ENCODE assay signal across 11 cellular contexts in the genomic region with DNA sequence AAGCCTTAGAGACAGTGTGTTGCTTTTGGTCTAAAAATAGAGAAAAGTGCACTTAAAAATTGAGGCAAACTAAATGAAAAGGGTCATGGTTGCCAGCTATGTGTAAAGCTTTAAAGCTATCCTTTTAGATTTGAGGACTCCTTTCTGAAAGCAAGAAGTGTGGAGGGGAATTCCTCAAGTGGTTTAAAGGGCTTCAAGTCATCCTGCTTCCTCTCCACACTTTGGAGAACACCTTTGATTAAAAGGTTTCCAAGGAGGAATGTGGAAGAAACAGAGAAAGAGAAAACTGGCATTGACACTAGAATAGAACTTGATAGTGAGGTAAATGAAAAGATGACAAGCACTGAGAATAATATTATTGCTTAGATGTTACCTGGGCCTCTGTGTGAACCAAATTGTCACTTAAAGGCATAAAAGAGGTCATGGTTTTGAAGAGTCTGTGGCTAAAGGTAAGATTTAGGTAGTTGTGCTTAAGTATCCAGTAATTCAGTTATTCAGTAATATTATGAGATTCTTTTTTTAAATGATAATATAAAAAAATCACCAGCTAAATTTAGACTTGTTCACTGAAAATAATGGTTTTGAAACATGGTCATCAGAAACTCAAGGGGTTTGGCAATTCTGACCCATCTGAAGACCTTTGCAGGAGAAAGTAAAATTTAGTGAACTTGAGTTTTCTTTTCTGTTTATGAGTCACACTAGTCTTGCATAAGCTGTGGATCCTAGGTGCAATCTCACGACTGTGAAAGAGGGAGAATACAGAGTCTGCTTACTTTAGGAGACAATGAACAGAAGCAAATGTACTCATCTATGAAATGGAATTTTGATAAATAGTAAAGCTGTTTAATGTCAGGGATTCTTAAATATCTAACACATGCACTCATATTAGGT.
DNase-seq lines count a peak whose midpoint lies in the region; ATAC-seq and TF ChIP-seq lines count a peak whose summit lies in the region.
"Had no signal": no experiment of that assay in that cellular context is flagged by ENCODE, and none has a peak within 500 bp of the region (broad histone marks: within the 10 kb centered on the region; RNA-seq: fewer than 3 reads in every experiment).

No MANE protein-coding gene starts in this region.

- no TSS peak for BruUV-seq in Calu3 (replicated peaks; lab: Mats Ljungman, UMichigan)

- no peak overlapping the region for H3K4me3 ChIP-seq in astrocyte of the spinal cord (ENCODE audit: low read depth, low read length)
- H3K4me3 ChIP-seq: hepatocyte had no signal

- peaks cover 22% of the 10 kb centered on the region for H3K27me3 Mint-ChIP-seq in Calu3 (ENCODE audit: unreplicated experiment)

- TF ChIP-seq CTCF in astrocyte of the spinal cord (IDR thresholded peaks at IDR 0.05; ENCODE audit: low read depth, low read length) = no peak
- no peak for TF ChIP-seq CTCF in Calu3 (IDR thresholded peaks at IDR 0.05; ENCODE audit: unreplicated experiment)

- intact Hi-C loops in Calu3 (cut with micrococcal nuclease; ENCODE audit: unreplicated experiment) = no loop called here

- H3K4me3 Mint-ChIP-seq in Calu3 (ENCODE audit: low read depth, unreplicated experiment) = no peak overlapping the region

- H3K36me3 Mint-ChIP-seq in Calu3 (ENCODE audit: insufficient read depth, unreplicated experiment) = no peaks in the 10 kb centered on the region

- ATAC-seq in GM21526 (IDR thresholded peaks at IDR 0.05; ENCODE audit: low FRiP score, unreplicated experiment) (peak; percentile 92), HG03432 (IDR thresholded peaks at IDR 0.05; ENCODE audit: unreplicated experiment) (peak; percentile 88), GM19023 (IDR thresholded peaks at IDR 0.05; ENCODE audit: unreplicated experiment) (no peak)

- in situ Hi-C loops in astrocyte of the spinal cord (cut with HindIII; ENCODE audit: low sequenced_read_pairs) = no loop called here

- DNase-seq in EH (ENCODE audit: low read depth) (peak; percentile 33), astrocyte of the spinal cord (ENCODE audit: low read depth, low spot score) (peak; percentile 45), DMS 273 treated with DMSO at 0.1 percent for 48 hours (lab: John Stamatoyannopoulos, UW) (no peak), DMS 273 (lab: John Stamatoyannopoulos, UW; ENCODE audit: unreplicated experiment) (no peak), Calu3 (no peak)
- DNase-seq: cortex of kidney, NCI-H1436 treated with DMSO at 0.1 percent for 48 hours had no signal

- no peaks in the 10 kb centered on the region for H3K9me3 Mint-ChIP-seq in Calu3 (ENCODE audit: low read depth, unreplicated experiment)

- CTCF ChIA-PET in Calu3 (lab: Charles Lee) = no interaction called here

- no peak overlapping the region for H3K27ac Mint-ChIP-seq in Calu3 (ENCODE audit: unreplicated experiment)

- H3K4me1 Mint-ChIP-seq in Calu3 (ENCODE audit: low read depth, unreplicated experiment) = no peaks in the 10 kb centered on the region

Comparison
In these comparisons a context has a peak if more than half of its experiments do, and no peak if none do; other contexts are left out.
1. DNase-seq: peak in EH (single experiment) and astrocyte of the spinal cord (single experiment); none in DMS 273 treated with DMSO at 0.1 percent for 48 hours (single experiment), DMS 273 (single experiment) and Calu3 (single experiment).